Comparison of ENCODE assay signal across 8 cellular contexts in genomic region chr15:20340331-20340811, GRCh38.
DNase-seq lines count a peak whose midpoint lies in the region; ATAC-seq and TF ChIP-seq lines count a peak whose summit lies in the region.

No MANE protein-coding gene starts in this region.

- ATAC-seq in HG03432 (IDR thresholded peaks at IDR 0.05; ENCODE audit: unreplicated experiment) = no peak

- peak; percentile 44 for DNase-seq in activated CD4-positive, CD25-positive, alpha-beta regulatory T cell treated with anti-CD3 and anti-CD28 coated beads, Interleukin-2, amount 50 U/mL, for 72 hours
- DNase-seq in head of caudate nucleus = peak in 34 of 42 donors; percentile 7 to 86 (median 58)
- DNase-seq in posterior cingulate gyrus = peak in 7 of 10 donors; percentile 31 to 99 (median 81)
- DNase-seq in NCI-H510A (lab: John Stamatoyannopoulos, UW) = no peak
- DNase-seq in AML-193 (lab: John Stamatoyannopoulos, UW) = no peak
- no peak for DNase-seq in NCI-H146 treated with DMSO at 0.1 percent for 48 hours (lab: John Stamatoyannopoulos, UW; ENCODE audit: unreplicated experiment)

- peak overlapping the region; percentile 35 for H3K4me3 ChIP-seq in GM12875 (ENCODE audit: low read depth, low read length)

- intact Hi-C loops in head of caudate nucleus (cut with DNase I) (no loop called here), posterior cingulate gyrus (cut with DNase I) (no loop called here)

- 0 out of 2 replicates have a peak, but pooled peaks have one; percentile 5 for TF ChIP-seq CTCF in GM12875 (IDR thresholded peaks at IDR 0.05; ENCODE audit: borderline replicate concordance, insufficient read depth, low read depth, low read length)

Comparison
In these comparisons a context has a peak if more than half of its experiments do, and no peak if none do; other contexts are left out.
1. DNase-seq: peak in activated CD4-positive, CD25-positive, alpha-beta regulatory T cell treated with anti-CD3 and anti-CD28 coated beads, Interleukin-2, amount 50 U/mL, for 72 hours (single experiment), head of caudate nucleus (34 of 42) and posterior cingulate gyrus (7 of 10); none in NCI-H510A (single experiment), AML-193 (0 of 2) and NCI-H146 treated with DMSO at 0.1 percent for 48 hours (single experiment).